ENCODE assay signal across 17 cellular contexts in genomic region chr14:85731198-85731597, GRCh38.
DNase-seq lines count a peak whose midpoint lies in the region; ATAC-seq and TF ChIP-seq lines count a peak whose summit lies in the region.
"Had no signal": no experiment of that assay in that cellular context is flagged by ENCODE, and none has a peak within 500 bp of the region (broad histone marks: within the 10 kb centered on the region; RNA-seq: fewer than 3 reads in every experiment).

No MANE protein-coding gene starts in this region.

- ATAC-seq in RWPE2 (ENCODE audit: low read depth): peak; percentile 27; the same call in 2 of the 3 replicates
- ATAC-seq: HCT116 had no signal

- H3K4me1 Mint-ChIP-seq in nephron: peaks cover 17% of the 10 kb centered on the region
- H3K4me1 Mint-ChIP-seq: activated naive CD4-positive, alpha-beta T cell treated with anti-CD3 and anti-CD28 coated beads, Interleukin-2, amount 10 ng/mL, durations not matched to agents 7 days and 5 days had no signal

- no peaks in the 10 kb centered on the region for H3K9me3 Mint-ChIP-seq in nephron

- no peaks in the 10 kb centered on the region for H3F3A ChIP-seq in PC-9 (ENCODE audit: insufficient read depth, low read depth)

- H3K9me2 ChIP-seq in PC-9 (ENCODE audit: insufficient read depth): no peaks in the 10 kb centered on the region

- H3K4me3 ChIP-seq in RWPE2 (ENCODE audit: severe bottlenecking) (no peak overlapping the region), PC-9 (no peak overlapping the region)
- H3K4me3 ChIP-seq: BLaER1 had no signal

- no peaks in the 10 kb centered on the region for H3K79me2 ChIP-seq in PC-9 (ENCODE audit: low read depth)

- H3K4me2 ChIP-seq in PC-9: no peak overlapping the region
- H3K4me2 ChIP-seq: BLaER1 had no signal

- no TSS peak for BruUV-seq in PC-9 (replicated peaks; lab: Mats Ljungman, UMichigan)

- H3K27me3 ChIP-seq in RWPE2 (ENCODE audit: insufficient read depth, poor library complexity, severe bottlenecking) (no peaks in the 10 kb centered on the region), PC-9 (ENCODE audit: insufficient read depth, low read depth) (no peaks in the 10 kb centered on the region)
- H3K27me3 ChIP-seq: BLaER1 had no signal

- H3K36me3 ChIP-seq in RWPE2 (ENCODE audit: low read depth): no peaks in the 10 kb centered on the region
- no peaks in the 10 kb centered on the region for H3K36me3 ChIP-seq in PC-9 (ENCODE audit: low read depth)
- H3K36me3 ChIP-seq: BLaER1 had no signal

- peak overlapping the region; percentile 2 to 9 (median 3) for H3K4me3 Mint-ChIP-seq in nephron
- H3K4me3 Mint-ChIP-seq: activated naive CD4-positive, alpha-beta T cell treated with anti-CD3 and anti-CD28 coated beads, Interleukin-2, amount 10 ng/mL, durations not matched to agents 7 days and 5 days had no signal

- H3K27ac Mint-ChIP-seq in nephron: peak overlapping the region; percentile 87 to 96 (median 92)
- H3K27ac Mint-ChIP-seq: activated naive CD4-positive, alpha-beta T cell treated with anti-CD3 and anti-CD28 coated beads, Interleukin-2, amount 10 ng/mL, durations not matched to agents 7 days and 5 days had no signal

- no peaks in the 10 kb centered on the region for H3K27me3 Mint-ChIP-seq in nephron (ENCODE audit: low read depth)
- H3K27me3 Mint-ChIP-seq: activated naive CD4-positive, alpha-beta T cell treated with anti-CD3 and anti-CD28 coated beads, Interleukin-2, amount 10 ng/mL, durations not matched to agents 7 days and 5 days had no signal

- H2AFZ ChIP-seq in PC-9: no peak overlapping the region

- no peak overlapping the region for H3K27ac ChIP-seq in RWPE2 (ENCODE audit: poor library complexity, severe bottlenecking)
- H3K27ac ChIP-seq in PC-9: no peak overlapping the region
- H3K27ac ChIP-seq: BLaER1 had no signal

- no peaks in the 10 kb centered on the region for H4K20me1 ChIP-seq in PC-9 (ENCODE audit: insufficient read depth)
- H4K20me1 ChIP-seq: BLaER1 had no signal

- H3K4me1 ChIP-seq in RWPE2 (ENCODE audit: insufficient read depth, poor library complexity, severe bottlenecking) (no peaks in the 10 kb centered on the region), PC-9 (replicated peaks; ENCODE audit: insufficient read depth) (no peaks in the 10 kb centered on the region)
- H3K4me1 ChIP-seq: BLaER1 had no signal

- CTCF ChIA-PET in PC-9 (lab: Charles Lee): no interaction called here

- intact Hi-C loops in PC-9 (cut with micrococcal nuclease; ENCODE audit: unreplicated experiment): no loop called here

- H3K36me3 Mint-ChIP-seq in nephron (ENCODE audit: low read depth): no peaks in the 10 kb centered on the region
- H3K36me3 Mint-ChIP-seq: activated naive CD4-positive, alpha-beta T cell treated with anti-CD3 and anti-CD28 coated beads, Interleukin-2, amount 10 ng/mL, durations not matched to agents 7 days and 5 days had no signal

- POLR2A ChIA-PET in PC-9 (lab: Charles Lee; ENCODE audit: unreplicated experiment): no interaction called here

- H3K9me3 ChIP-seq in RWPE2 (ENCODE audit: severe bottlenecking) (no peaks in the 10 kb centered on the region), PC-9 (ENCODE audit: insufficient read depth, low read depth) (no peaks in the 10 kb centered on the region)
- H3K9me3 ChIP-seq: BLaER1 had no signal

- DNase-seq in AG20443 (ENCODE audit: low spot score) (peak; percentile 83), RWPE2 (ENCODE audit: low spot score) (no peak), fibroblast of the conjunctiva (ENCODE audit: low read depth) (peak; percentile 39), PC-9 (no peak), NCI-H1048 (lab: John Stamatoyannopoulos, UW) (no peak), NAMALWA (ENCODE audit: low spot score) (no peak)
- DNase-seq in activated CD4-positive, alpha-beta T cell treated with anti-CD3 and anti-CD28 coated beads for 1 hour: no peak
- DNase-seq: activated naive CD4-positive, alpha-beta T cell treated with anti-CD3 and anti-CD28 coated beads, Interleukin-2, amount 10 ng/mL, durations not matched to agents 7 days and 5 days; cortex of kidney; glutamatergic neuron; NCI-H774; SIG-M5; stimulated activated CD4-positive, alpha-beta T cell treated with anti-CD3 and anti-CD28 coated beads, Interleukin-4, amount 100 ng/mL, for 4 hours; stimulated activated naive CD4-positive, alpha-beta T cell treated with Interleukin-2 at 50 U/mL for 16 hours had no signal

- TF ChIP-seq CTCF in RWPE2 (IDR thresholded peaks at IDR 0.05; ENCODE audit: poor library complexity, severe bottlenecking) (no peak), nephron (IDR thresholded peaks at IDR 0.05; ENCODE audit: unreplicated experiment in 3 of 3) (no peak), PC-9 (conservative IDR thresholded peaks at IDR 0.05) (no peak)

Comparison
In these comparisons a context has a peak if more than half of its experiments do, and no peak if none do; other contexts are left out.
1. DNase-seq: peak in AG20443 (single experiment) and fibroblast of the conjunctiva (single experiment); none in RWPE2 (single experiment), PC-9 (0 of 2), activated CD4-positive, alpha-beta T cell treated with anti-CD3 and anti-CD28 coated beads for 1 hour (single experiment), NCI-H1048 (single experiment) and NAMALWA (single experiment).